39 cellular contexts compared by ENCODE assay signal in genomic region chr4:108758498-108758897, GRCh38. TPM values are rescaled to one million over a fixed set of nuclear protein-coding genes. Genes with fewer than 3 reads are reported as not detected.
"Had no signal": no experiment of that assay in that cellular context is flagged by ENCODE, and none has a peak within 500 bp of the region (broad histone marks: within the 10 kb centered on the region; RNA-seq: fewer than 3 reads in every experiment).

No MANE protein-coding gene starts in this region.

- H3K4me3 Mint-ChIP-seq: activated naive CD4-positive, alpha-beta T cell treated with anti-CD3 and anti-CD28 coated beads for 36 hours; activated naive CD4-positive, alpha-beta T cell treated with anti-CD3 and anti-CD28 coated beads, Interleukin-2, amount 10 ng/mL, durations not matched to agents 7 days and 5 days; activated naive CD4-positive, alpha-beta T cell treated with anti-CD3 and anti-CD28 coated beads, Interleukin-2, amount 50 U/mL, for 24 hours; activated naive CD8-positive, alpha-beta T cell; activated naive CD8-positive, alpha-beta T cell treated with anti-CD3 and anti-CD28 coated beads for 36 hours; activated naive CD8-positive, alpha-beta T cell treated with anti-CD3 and anti-CD28 coated beads, Interleukin-2, amount 10 ng/mL, durations not matched to agents 7 days and 5 days; activated naive CD8-positive, alpha-beta T cell treated with anti-CD3 and anti-CD28 coated beads, Interleukin-2, amount 50 U/mL, for 24 hours; activated T-cell treated with anti-CD3 and anti-CD28 coated beads, Interleukin-2, amount 50 U/mL, for 24 hours; activated T-cell treated with anti-CD3 and anti-CD28 coated beads, Interleukin-2, amount 50 U/mL, for 4 hours; activated T-cell treated with anti-CD3 and anti-CD28 coated beads, Interleukin-2, amount 50 U/mL, for 72 hours; activated T-helper 1 cell treated with anti-CD3 and anti-CD28 coated beads, Interleukin-12 subunit alpha, Interleukin-12 subunit beta, Interleukin-2, Interleukin-4 antibody, amounts not matched to agents 30 ng/mL and 10 ng/mL and 1 ng/mL, durations not matched to agents 14 hours and 24 hours and 36 hours; activated T-helper 17 cell treated with anti-CD3 and anti-CD28 coated beads, Interleukin-2, amount 50 U/mL, for 72 hours; brain; central memory CD8-positive, alpha-beta T cell had no signal

- H3K27ac ChIP-seq: adrenal gland, ascending aorta, body of pancreas, brain microvascular endothelial cell, breast epithelium, cardiac muscle cell had no signal

- ATAC-seq: activated naive CD4-positive, alpha-beta T cell treated with anti-CD3 and anti-CD28 coated beads, Interleukin-2, amount 50 U/mL, for 72 hours; activated naive CD8-positive, alpha-beta T cell treated with anti-CD3 and anti-CD28 coated beads, Interleukin-2, amount 50 U/mL, for 24 hours; activated T-cell treated with anti-CD3 and anti-CD28 coated beads, Interleukin-2, amount 50 U/mL, for 4 hours; activated T-cell treated with anti-CD3 and anti-CD28 coated beads, Interleukin-2, amount 50 U/mL, for 72 hours; activated T-helper 17 cell treated with anti-CD3 and anti-CD28 coated beads, Interleukin-2, amount 50 U/mL, for 72 hours; body of pancreas had no signal

- H3K36me3 Mint-ChIP-seq: activated naive CD4-positive, alpha-beta T cell treated with anti-CD3 and anti-CD28 coated beads, Interleukin-2, amount 10 ng/mL, durations not matched to agents 7 days and 5 days; activated naive CD8-positive, alpha-beta T cell; activated naive CD8-positive, alpha-beta T cell treated with anti-CD3 and anti-CD28 coated beads for 36 hours; activated naive CD8-positive, alpha-beta T cell treated with anti-CD3 and anti-CD28 coated beads, Interleukin-2, amount 10 ng/mL, durations not matched to agents 7 days and 5 days; brain had no signal

- DNase-seq: activated effector memory CD4-positive, alpha-beta T cell treated with anti-CD3 and anti-CD28 coated beads, Interleukin-2, amount 50 U/mL, for 16 hours; activated effector memory CD4-positive, alpha-beta T cell treated with Interleukin-2 at 50 U/mL for 16 hours; activated gamma-delta T cell; activated gamma-delta T cell treated with Interleukin-2 at 50 U/mL for 16 hours; activated naive CD4-positive, alpha-beta T cell; activated naive CD4-positive, alpha-beta T cell treated with anti-CD3 and anti-CD28 coated beads for 36 hours; activated naive CD4-positive, alpha-beta T cell treated with anti-CD3 and anti-CD28 coated beads, Interleukin-2, amount 10 ng/mL, durations not matched to agents 7 days and 5 days; activated naive CD4-positive, alpha-beta T cell treated with anti-CD3 and anti-CD28 coated beads, Interleukin-2, amount 50 U/mL, for 16 hours; activated naive CD4-positive, alpha-beta T cell treated with Interleukin-2 at 50 U/mL for 16 hours; activated naive CD8-positive, alpha-beta T cell treated with anti-CD3 and anti-CD28 coated beads for 36 hours; activated naive CD8-positive, alpha-beta T cell treated with anti-CD3 and anti-CD28 coated beads, Interleukin-2, amount 10 ng/mL, durations not matched to agents 7 days and 5 days; activated naive CD8-positive, alpha-beta T cell treated with anti-CD3 and anti-CD28 coated beads, Interleukin-2, amount 50 U/mL, for 24 hours; activated T-cell treated with anti-CD3 and anti-CD28 coated beads for 4 hours; activated T-cell treated with anti-CD3 and anti-CD28 coated beads, Interleukin-2, amount 50 U/mL, for 1 hour; activated T-cell treated with anti-CD3 and anti-CD28 coated beads, Interleukin-2, amount 50 U/mL, for 24 hours; activated T-cell treated with anti-CD3 and anti-CD28 coated beads, Interleukin-2, amount 50 U/mL, for 4 hours; activated T-cell treated with anti-CD3 and anti-CD28 coated beads, Interleukin-2, amount 50 U/mL, for 48 hours; activated T-cell treated with anti-CD3 and anti-CD28 coated beads, Interleukin-2, amount 50 U/mL, for 72 hours; adrenal gland; amniotic stem cell; anterior cingulate cortex; aorta; body of pancreas; brain microvascular endothelial cell; central memory CD4-positive, alpha-beta T cell; cerebellar nuclear complex had no signal

- H3K9me3 Mint-ChIP-seq: activated naive CD4-positive, alpha-beta T cell treated with anti-CD3 and anti-CD28 coated beads for 36 hours; activated naive CD4-positive, alpha-beta T cell treated with anti-CD3 and anti-CD28 coated beads, Interleukin-2, amount 10 ng/mL, durations not matched to agents 7 days and 5 days; activated naive CD4-positive, alpha-beta T cell treated with anti-CD3 and anti-CD28 coated beads, Interleukin-2, amount 50 U/mL, for 24 hours; activated naive CD4-positive, alpha-beta T cell treated with anti-CD3 and anti-CD28 coated beads, Interleukin-2, amount 50 U/mL, for 72 hours; activated naive CD8-positive, alpha-beta T cell treated with anti-CD3 and anti-CD28 coated beads for 36 hours; activated naive CD8-positive, alpha-beta T cell treated with anti-CD3 and anti-CD28 coated beads, Interleukin-2, amount 10 ng/mL, durations not matched to agents 7 days and 5 days; activated naive CD8-positive, alpha-beta T cell treated with anti-CD3 and anti-CD28 coated beads, Interleukin-2, amount 50 U/mL, for 24 hours; activated T-cell treated with anti-CD3 and anti-CD28 coated beads, Interleukin-2, amount 50 U/mL, for 24 hours; activated T-cell treated with anti-CD3 and anti-CD28 coated beads, Interleukin-2, amount 50 U/mL, for 4 hours; activated T-cell treated with anti-CD3 and anti-CD28 coated beads, Interleukin-2, amount 50 U/mL, for 72 hours; activated T-helper 1 cell treated with anti-CD3 and anti-CD28 coated beads, Interleukin-12 subunit alpha, Interleukin-12 subunit beta, Interleukin-2, Interleukin-4 antibody, amounts not matched to agents 30 ng/mL and 10 ng/mL and 1 ng/mL, durations not matched to agents 14 hours and 24 hours and 36 hours; activated T-helper 17 cell treated with anti-CD3 and anti-CD28 coated beads, Interleukin-2, amount 50 U/mL, for 72 hours; activated T-helper 2 cell treated with anti-CD3 and anti-CD28 coated beads, Interferon-gamma antibody, Interleukin-2, Interleukin-4, amounts not matched to agents 10 μg/mL and 5 μg/mL and 100 μg/mL, durations not matched to agents 14 hours and 24 hours and 36 hours; central memory CD8-positive, alpha-beta T cell had no signal

- H3K27me3 ChIP-seq: adrenal gland, ascending aorta, body of pancreas, breast epithelium had no signal

- H3K27ac Mint-ChIP-seq: activated naive CD4-positive, alpha-beta T cell treated with anti-CD3 and anti-CD28 coated beads for 36 hours; activated naive CD4-positive, alpha-beta T cell treated with anti-CD3 and anti-CD28 coated beads, Interleukin-2, amount 10 ng/mL, durations not matched to agents 7 days and 5 days; activated naive CD4-positive, alpha-beta T cell treated with anti-CD3 and anti-CD28 coated beads, Interleukin-2, amount 50 U/mL, for 24 hours; activated naive CD4-positive, alpha-beta T cell treated with anti-CD3 and anti-CD28 coated beads, Interleukin-2, amount 50 U/mL, for 72 hours; activated naive CD8-positive, alpha-beta T cell; activated naive CD8-positive, alpha-beta T cell treated with anti-CD3 and anti-CD28 coated beads for 36 hours; activated naive CD8-positive, alpha-beta T cell treated with anti-CD3 and anti-CD28 coated beads, Interleukin-2, amount 10 ng/mL, durations not matched to agents 7 days and 5 days; activated naive CD8-positive, alpha-beta T cell treated with anti-CD3 and anti-CD28 coated beads, Interleukin-2, amount 50 U/mL, for 24 hours; activated T-cell treated with anti-CD3 and anti-CD28 coated beads, Interleukin-2, amount 50 U/mL, for 24 hours; activated T-cell treated with anti-CD3 and anti-CD28 coated beads, Interleukin-2, amount 50 U/mL, for 72 hours; activated T-helper 1 cell treated with anti-CD3 and anti-CD28 coated beads, Interleukin-12 subunit alpha, Interleukin-12 subunit beta, Interleukin-2, Interleukin-4 antibody, amounts not matched to agents 30 ng/mL and 10 ng/mL and 1 ng/mL, durations not matched to agents 14 hours and 24 hours and 36 hours; activated T-helper 17 cell treated with anti-CD3 and anti-CD28 coated beads, Interleukin-2, amount 50 U/mL, for 72 hours; activated T-helper 2 cell treated with anti-CD3 and anti-CD28 coated beads, Interferon-gamma antibody, Interleukin-2, Interleukin-4, amounts not matched to agents 10 μg/mL and 5 μg/mL and 100 μg/mL, durations not matched to agents 14 hours and 24 hours and 36 hours; brain had no signal

RNA-seq across cellular contexts. Expression of gene ETNPPL, which starts 4.4 kb away (rescaled TPM):
- total RNA-seq: activated naive CD4-positive, alpha-beta T cell treated with anti-CD3 and anti-CD28 coated beads for 36 hours; activated naive CD4-positive, alpha-beta T cell treated with anti-CD3 and anti-CD28 coated beads, Interleukin-2, amount 50 U/mL, for 72 hours; activated naive CD8-positive, alpha-beta T cell treated with anti-CD3 and anti-CD28 coated beads for 36 hours; activated naive CD8-positive, alpha-beta T cell treated with anti-CD3 and anti-CD28 coated beads, Interleukin-2, amount 10 ng/mL, durations not matched to agents 7 days and 5 days; activated T-cell treated with anti-CD3 and anti-CD28 coated beads, Interleukin-2, amount 50 U/mL, for 4 hours; activated T-cell treated with anti-CD3 and anti-CD28 coated beads, Interleukin-2, amount 50 U/mL, for 72 hours; activated T-helper 1 cell treated with anti-CD3 and anti-CD28 coated beads, Interleukin-12 subunit alpha, Interleukin-12 subunit beta, Interleukin-2, Interleukin-4 antibody, amounts not matched to agents 30 ng/mL and 10 ng/mL and 1 ng/mL, durations not matched to agents 14 hours and 24 hours and 36 hours; activated T-helper 17 cell treated with anti-CD3 and anti-CD28 coated beads, Interleukin-2, amount 50 U/mL, for 72 hours; activated T-helper 2 cell treated with anti-CD3 and anti-CD28 coated beads, Interferon-gamma antibody, Interleukin-2, Interleukin-4, amounts not matched to agents 10 μg/mL and 5 μg/mL and 100 μg/mL, durations not matched to agents 14 hours and 24 hours and 36 hours; aorta; ascending aorta; astrocyte; body of pancreas; breast epithelium; bronchial epithelial cell had no signal
